11 cellular contexts compared by ENCODE assay signal in genomic region chr7:150329331-150330106, GRCh38. TPM values are rescaled to one million over a fixed set of nuclear protein-coding genes. Genes with fewer than 3 reads are reported as not detected.
DNase-seq lines count a peak whose midpoint lies in the region; ATAC-seq and TF ChIP-seq lines count a peak whose summit lies in the region.
"Had no signal": no experiment of that assay in that cellular context is flagged by ENCODE, and none has a peak within 500 bp of the region (broad histone marks: within the 10 kb centered on the region; RNA-seq: fewer than 3 reads in every experiment).

No MANE protein-coding gene starts in this region.

- no peak overlapping the region for H3K4me3 ChIP-seq in neural progenitor cell
- H3K4me3 ChIP-seq: left lung, ovary, thoracic aorta had no signal

- no peaks in the 10 kb centered on the region for H3K9me3 Mint-ChIP-seq in WTC11
- no peaks in the 10 kb centered on the region for H3K9me3 Mint-ChIP-seq in neural progenitor cell

- no peak overlapping the region for H3K27ac ChIP-seq in neural progenitor cell
- H3K27ac ChIP-seq: left lung, thoracic aorta had no signal

- no peaks in the 10 kb centered on the region for H3K79me2 ChIP-seq in neural progenitor cell (ENCODE audit: low read depth)

- CTCF ChIA-PET in WTC11 (lab: Charles Lee) = interaction anchor here (0.7 to 1.5 kb wide), 11 partner anchors 9 to 646 kb away, joined by 3 to 6 read pairs (median 4); no protein-coding TSS in a partner anchor

- H3K36me3 ChIP-seq in neural progenitor cell = no peaks in the 10 kb centered on the region
- H3K36me3 ChIP-seq: ovary, thoracic aorta had no signal

- intact Hi-C loops in posterior vena cava (cut with DNase I) = no loop called here

- peaks cover 7% of the 10 kb centered on the region for H3K4me1 ChIP-seq in neural progenitor cell

- POLR2A ChIA-PET in WTC11 (lab: Charles Lee) = interaction anchor here (0.6 to 2.2 kb wide), 11 partner anchors 9 to 1039 kb away, joined by 3 to 9 read pairs (median 3); partner anchors contain the start of genes RARRES2 and REPIN1

- H3K9ac ChIP-seq in neural progenitor cell = no peak overlapping the region

- H3K4me1 Mint-ChIP-seq in WTC11 = peaks cover 60% of the 10 kb centered on the region
- peaks cover 10% of the 10 kb centered on the region for H3K4me1 Mint-ChIP-seq in neural progenitor cell

- H3K27me3 Mint-ChIP-seq in WTC11 (ENCODE audit: low read depth) = 0 out of 2 replicates have a peak, but pooled peaks cover 2% of the 10 kb centered on the region
- peaks cover 8% of the 10 kb centered on the region for H3K27me3 Mint-ChIP-seq in neural progenitor cell (ENCODE audit: insufficient read depth, low read depth)

- no peaks in the 10 kb centered on the region for H4K20me1 ChIP-seq in neural progenitor cell (ENCODE audit: low read depth)

- peak overlapping the region; percentile 26; the same call in 1 of the 2 replicates for H3K4me3 Mint-ChIP-seq in WTC11
- no peak overlapping the region for H3K4me3 Mint-ChIP-seq in neural progenitor cell

- H3F3A ChIP-seq in neural progenitor cell (ENCODE audit: low read depth) = peaks cover 5% of the 10 kb centered on the region

- DNase-seq in WTC11 (ENCODE audit: low spot score) = peak; percentile 81
- no peak for DNase-seq in neural progenitor cell (ENCODE audit: low spot score)
- DNase-seq in cortex of kidney (lab: John Stamatoyannopoulos, UW) = no peak
- DNase-seq in posterior vena cava (ENCODE audit: low spot score) = no peak
- DNase-seq: activated CD4-positive, alpha-beta T cell treated with anti-CD3 and anti-CD28 coated beads, Interleukin-2, amount 50 U/mL, for 1 hour; activated naive CD4-positive, alpha-beta T cell; cerebellar nuclear complex; left lung; NCI-H146 had no signal

- ATAC-seq in WTC11 = peak; percentile 94
- ATAC-seq: left lung had no signal

- H2AFZ ChIP-seq in neural progenitor cell (replicated peaks) = peak overlapping the region; percentile 77

- H3K9me3 ChIP-seq in neural progenitor cell (ENCODE audit: low read depth) = no peaks in the 10 kb centered on the region
- H3K9me3 ChIP-seq: left lung, ovary, thoracic aorta had no signal

- no peaks in the 10 kb centered on the region for H3K27me3 ChIP-seq in neural progenitor cell
- H3K27me3 ChIP-seq: left lung, ovary had no signal

- H3K4me2 ChIP-seq in neural progenitor cell = no peak overlapping the region

- H3K36me3 Mint-ChIP-seq in WTC11 (peaks cover 44% of the 10 kb centered on the region), neural progenitor cell (no peaks in the 10 kb centered on the region)

- peak overlapping the region; percentile 97 for H3K27ac Mint-ChIP-seq in WTC11
- H3K27ac Mint-ChIP-seq in neural progenitor cell = no peak overlapping the region

- TF ChIP-seq CTCF in WTC11 (IDR thresholded peaks at IDR 0.05) = no peak
- no peak for TF ChIP-seq CTCF in neural progenitor cell (IDR thresholded peaks at IDR 0.05)

TF ChIP-seq in WTC11, 78 proteins besides CTCF, POLR2A, EP300 and RAD21:
- TF ChIP-seq ETV6 (CRISPR knock-in tag; IDR thresholded peaks at IDR 0.05) (peak; percentile 49; the same call in 1 of the 2 replicates), TEAD1 (CRISPR knock-in tag; IDR thresholded peaks at IDR 0.05) (0 out of 2 replicates have a peak, but pooled peaks have one; percentile 29), CREM (CRISPR knock-in tag; IDR thresholded peaks at IDR 0.05) (0 out of 2 replicates have a peak, but pooled peaks have one; percentile 17), GTF2I (CRISPR knock-in tag; conservative IDR thresholded peaks at IDR 0.05) (no peak), ZNF423 (CRISPR knock-in tag; IDR thresholded peaks at IDR 0.05) (peak; percentile 86), TP53 (CRISPR knock-in tag; IDR thresholded peaks at IDR 0.05) (no peak), SMAD3 (CRISPR knock-in tag; IDR thresholded peaks at IDR 0.05; ENCODE audit: borderline replicate concordance) (0 out of 2 replicates have a peak, but pooled peaks have one; percentile 20)

RNA-seq across cellular contexts. Expression of gene ACTR3C, which starts 6.2 kb away (rescaled TPM):
- total RNA-seq in WTC11 (2021) (0.96 to 1.5 TPM (median 1.4 TPM) in 3 replicates), neural progenitor cell (ENCODE audit: low replicate concordance) (not detected in 2 replicates), posterior vena cava (1 to 10 TPM in 1 of 2 donors, under 1 TPM in 1; 1.00 to 1.7 TPM)

RNA-seq across cellular contexts. Expression of gene LRRC61, which starts 6.4 kb away (rescaled TPM):
- 27.7 to 33.3 TPM (median 32.7 TPM) in 3 replicates for total RNA-seq in WTC11 (2021)
- total RNA-seq in neural progenitor cell (ENCODE audit: low replicate concordance) = 2.0 and 14.3 TPM in 2 replicates
- 1 to 10 TPM; 2.2 to 2.6 TPM for total RNA-seq in posterior vena cava

RNA-seq across cellular contexts. Expression of gene RARRES2, which starts 11.9 kb away (rescaled TPM):
- 193 to 230 TPM (median 197 TPM) in 3 replicates for total RNA-seq in WTC11 (2021)
- total RNA-seq in neural progenitor cell (ENCODE audit: low replicate concordance) = 0.19 and 0.43 TPM in 2 replicates
- total RNA-seq in posterior vena cava = 100 to 1,000 TPM; 123 to 153 TPM

RNA-seq across cellular contexts. Expression of gene REPIN1, which starts 39.1 kb away (rescaled TPM):
- total RNA-seq in WTC11 (2021) = 105 to 130 TPM (median 112 TPM) in 3 replicates
- 18.0 and 58.9 TPM in 2 replicates for total RNA-seq in neural progenitor cell (ENCODE audit: low replicate concordance)
- total RNA-seq in posterior vena cava = 10 to 100 TPM; 48.9 to 50.5 TPM

RNA-seq across cellular contexts. Expression of gene ZNF775, which starts 49.6 kb away (rescaled TPM):
- total RNA-seq in WTC11 (2021) (24.1 to 26.6 TPM (median 25.4 TPM) in 3 replicates), neural progenitor cell (ENCODE audit: low replicate concordance) (3.0 and 26.1 TPM in 2 replicates), posterior vena cava (1 to 10 TPM; 4.6 to 5.0 TPM)

Comparison
In these comparisons a context has a peak if more than half of its experiments do, and no peak if none do; other contexts are left out.
1. RNA of gene RARRES2, which starts 11.9 kb away (total RNA-seq): 193 to 230 TPM in WTC11 and 123 to 153 TPM in posterior vena cava; 0.19 to 0.43 TPM in neural progenitor cell; every median in the first group is over 10 times any median in the second.